Comparison of ENCODE assay signal across 9 cellular contexts in genomic region chr18:50298443-50299284, GRCh38. TPM values are rescaled to one million over a fixed set of nuclear protein-coding genes. Genes with fewer than 3 reads are reported as not detected.
DNase-seq lines count a peak whose midpoint lies in the region; ATAC-seq, FAIRE-seq and TF ChIP-seq lines count a peak whose summit lies in the region.
"Had no signal": no experiment of that assay in that cellular context is flagged by ENCODE, and none has a peak within 500 bp of the region (broad histone marks: within the 10 kb centered on the region; RNA-seq: fewer than 3 reads in every experiment).

No MANE protein-coding gene starts in this region.

- peak overlapping the region; percentile 69 for H3K4me3 Mint-ChIP-seq in activated CD8-positive, alpha-beta T cell treated with anti-CD3 and anti-CD28 coated beads for 36 hours
- peak overlapping the region; percentile 79 to 81 for H3K4me3 Mint-ChIP-seq in stimulated activated naive B cell treated with anti-CD40 and anti-IgM and Interleukin-4, amounts not matched to agents 10 μg/mL and 1 μg/mL and 100 μg/mL, for 72 hours
- H3K4me3 Mint-ChIP-seq in nephron progenitor cell, result no peak overlapping the region

- no peaks in the 10 kb centered on the region for H3K36me3 Mint-ChIP-seq in activated CD8-positive, alpha-beta T cell treated with anti-CD3 and anti-CD28 coated beads for 36 hours (ENCODE audit: low read depth)
- no peaks in the 10 kb centered on the region for H3K36me3 Mint-ChIP-seq in stimulated activated naive B cell treated with anti-CD40 and anti-IgM and Interleukin-4, amounts not matched to agents 10 μg/mL and 1 μg/mL and 100 μg/mL, for 72 hours
- no peaks in the 10 kb centered on the region for H3K36me3 Mint-ChIP-seq in nephron progenitor cell (ENCODE audit: low read depth)

- no peaks in the 10 kb centered on the region for H3K36me3 ChIP-seq in right atrium auricular region

- no peaks in the 10 kb centered on the region for H3K9me3 ChIP-seq in right atrium auricular region

- CTCF ChIA-PET in activated CD8-positive, alpha-beta T cell treated with anti-CD3 and anti-CD28 coated beads for 36 hours (lab: Charles Lee), result interaction anchor here (0.7 to 2.9 kb wide), 3 partner anchors 9 to 58 kb away, joined by 3 to 15 read pairs (median 5); no protein-coding TSS in a partner anchor

- H3K4me3 ChIP-seq in right atrium auricular region, result peak overlapping the region; percentile 32 to 47

- H3K4me1 ChIP-seq in right atrium auricular region, result peaks cover 0 to 8% of the 10 kb centered on the region in 2 donors

- no peak for FAIRE-seq in D721Med (lab: Jason Lieb, UNC)

- intact Hi-C loops in activated CD8-positive, alpha-beta T cell treated with anti-CD3 and anti-CD28 coated beads for 36 hours (cut with micrococcal nuclease), result no loop called here

- no peak for TF ChIP-seq CTCF in activated CD8-positive, alpha-beta T cell treated with anti-CD3 and anti-CD28 coated beads for 36 hours (IDR thresholded peaks at IDR 0.05)
- TF ChIP-seq CTCF in right atrium auricular region (IDR thresholded peaks at IDR 0.05), result no peak
- no peak for TF ChIP-seq CTCF in D721Med (IDR thresholded peaks at IDR 0.05; ENCODE audit: insufficient read depth, missing control alignments)
- no peak for TF ChIP-seq CTCF in nephron progenitor cell (IDR thresholded peaks at IDR 0.05)

- H3K27me3 Mint-ChIP-seq in activated CD8-positive, alpha-beta T cell treated with anti-CD3 and anti-CD28 coated beads for 36 hours, result peaks cover 22% of the 10 kb centered on the region
- H3K27me3 Mint-ChIP-seq in stimulated activated naive B cell treated with anti-CD40 and anti-IgM and Interleukin-4, amounts not matched to agents 10 μg/mL and 1 μg/mL and 100 μg/mL, for 72 hours, result peaks cover 13 to 19% of the 10 kb centered on the region in 2 donors
- peaks cover 24% of the 10 kb centered on the region for H3K27me3 Mint-ChIP-seq in nephron progenitor cell (ENCODE audit: low read depth, poor library complexity)

- peaks cover 0 to 11% of the 10 kb centered on the region in 2 donors for H3K27me3 ChIP-seq in right atrium auricular region

- POLR2A ChIA-PET in activated CD8-positive, alpha-beta T cell treated with anti-CD3 and anti-CD28 coated beads for 36 hours (lab: Charles Lee), result interaction anchor here (1.0 kb wide), 1 partner anchor 9 kb away, joined by 5 read pairs; no protein-coding TSS in a partner anchor

- H3K27ac ChIP-seq in right atrium auricular region, result no peak overlapping the region

- no peaks in the 10 kb centered on the region for H3K9me3 Mint-ChIP-seq in activated CD8-positive, alpha-beta T cell treated with anti-CD3 and anti-CD28 coated beads for 36 hours
- H3K9me3 Mint-ChIP-seq in stimulated activated naive B cell treated with anti-CD40 and anti-IgM and Interleukin-4, amounts not matched to agents 10 μg/mL and 1 μg/mL and 100 μg/mL, for 72 hours, result peaks cover 0 to 2% of the 10 kb centered on the region in 2 donors
- H3K9me3 Mint-ChIP-seq in nephron progenitor cell, result peaks cover 23% of the 10 kb centered on the region

- H3K4me1 Mint-ChIP-seq in activated CD8-positive, alpha-beta T cell treated with anti-CD3 and anti-CD28 coated beads for 36 hours (ENCODE audit: low read depth), result peaks cover 7% of the 10 kb centered on the region
- peaks cover 4 to 15% of the 10 kb centered on the region in 2 donors for H3K4me1 Mint-ChIP-seq in stimulated activated naive B cell treated with anti-CD40 and anti-IgM and Interleukin-4, amounts not matched to agents 10 μg/mL and 1 μg/mL and 100 μg/mL, for 72 hours
- peaks cover 16% of the 10 kb centered on the region for H3K4me1 Mint-ChIP-seq in nephron progenitor cell

- DNase-seq in NCI-H1417 (lab: John Stamatoyannopoulos, UW) (peak in 2 of 3 experiments; percentile 56 to 62), NCI-H1417 treated with DMSO at 0.1 percent for 48 hours (lab: John Stamatoyannopoulos, UW) (no peak), right atrium auricular region (ENCODE audit: low spot score) (no peak), GM03348 (ENCODE audit: low spot score) (no peak), D721Med (ENCODE audit: insufficient read length, low spot score) (no peak), nephron progenitor cell (no peak)
- no peak for DNase-seq in activated CD8-positive, alpha-beta T cell treated with anti-CD3 and anti-CD28 coated beads for 36 hours
- no peak for DNase-seq in stimulated activated naive B cell treated with anti-CD40 and anti-IgM and Interleukin-4, amounts not matched to agents 10 μg/mL and 1 μg/mL and 100 μg/mL, for 72 hours
- DNase-seq: 8988T had no signal

- H3K27ac Mint-ChIP-seq in activated CD8-positive, alpha-beta T cell treated with anti-CD3 and anti-CD28 coated beads for 36 hours, result no peak overlapping the region
- no peak overlapping the region for H3K27ac Mint-ChIP-seq in stimulated activated naive B cell treated with anti-CD40 and anti-IgM and Interleukin-4, amounts not matched to agents 10 μg/mL and 1 μg/mL and 100 μg/mL, for 72 hours
- H3K27ac Mint-ChIP-seq in nephron progenitor cell, result no peak overlapping the region

- no peak for ATAC-seq in activated CD8-positive, alpha-beta T cell treated with anti-CD3 and anti-CD28 coated beads for 36 hours
- peak; percentile 5 to 14 for ATAC-seq in stimulated activated naive B cell treated with anti-CD40 and anti-IgM and Interleukin-4, amounts not matched to agents 10 μg/mL and 1 μg/mL and 100 μg/mL, for 72 hours (replicated peaks)

RNA-seq across cellular contexts. Expression of gene CXXC1, which starts 11.2 kb away (rescaled TPM):
- total RNA-seq in activated CD8-positive, alpha-beta T cell treated with anti-CD3 and anti-CD28 coated beads for 36 hours, result 10 to 100 TPM; 87.0 to 88.0 TPM
- total RNA-seq in right atrium auricular region, result 10 to 100 TPM; 17.1 to 38.3 TPM

RNA-seq across cellular contexts. Expression of gene MBD1, which starts 17.3 kb away (rescaled TPM):
- 10 to 100 TPM; 67.4 to 69.0 TPM for total RNA-seq in activated CD8-positive, alpha-beta T cell treated with anti-CD3 and anti-CD28 coated beads for 36 hours
- total RNA-seq in right atrium auricular region, result 10 to 100 TPM; 47.9 to 77.1 TPM

RNA-seq across cellular contexts. Expression of gene CFAP53, which starts 32.4 kb away (rescaled TPM):
- under 1 TPM; 0.27 to 0.76 TPM for total RNA-seq in activated CD8-positive, alpha-beta T cell treated with anti-CD3 and anti-CD28 coated beads for 36 hours
- under 1 TPM in 1 of 2 donors, not detected in 1; 0.30 TPM for total RNA-seq in right atrium auricular region

Comparison
In these comparisons a context has a peak if more than half of its experiments do, and no peak if none do; other contexts are left out.
1. DNase-seq: peak in NCI-H1417 (2 of 3); none in NCI-H1417 treated with DMSO at 0.1 percent for 48 hours (single experiment), activated CD8-positive, alpha-beta T cell treated with anti-CD3 and anti-CD28 coated beads for 36 hours (single experiment), right atrium auricular region (single experiment), stimulated activated naive B cell treated with anti-CD40 and anti-IgM and Interleukin-4, amounts not matched to agents 10 μg/mL and 1 μg/mL and 100 μg/mL, for 72 hours (single experiment), GM03348 (single experiment), D721Med (single experiment) and nephron progenitor cell (single experiment).